ENCODE assay signal across 17 cellular contexts in the genomic region with DNA sequence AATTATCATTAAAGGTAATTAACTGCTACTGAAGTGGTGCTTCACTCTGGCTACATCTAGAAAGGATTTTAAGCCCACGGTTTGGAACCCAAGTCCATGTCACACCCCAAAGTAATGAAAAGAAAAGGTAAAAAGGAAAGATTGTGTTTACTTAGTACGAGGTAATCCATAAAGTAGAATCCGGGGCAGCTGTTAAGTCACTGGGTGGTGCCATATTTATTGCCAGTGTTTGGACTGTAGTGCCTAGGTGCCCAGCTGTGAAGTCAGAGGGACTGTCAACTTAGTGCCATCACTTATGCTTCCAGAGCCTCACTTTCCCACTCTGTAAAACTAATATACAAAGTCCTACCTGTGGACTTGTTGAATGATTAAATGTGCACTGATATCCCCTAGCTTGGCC. TPM values are rescaled to one million over a fixed set of nuclear protein-coding genes. Genes with fewer than 3 reads are reported as not detected.
"Had no signal": no experiment of that assay in that cellular context is flagged by ENCODE, and none has a peak within 500 bp of the region (broad histone marks: within the 10 kb centered on the region; RNA-seq: fewer than 3 reads in every experiment).

No MANE protein-coding gene starts in this region.

- H3K4me1 Mint-ChIP-seq: stimulated activated memory B cell treated with anti-CD40 and anti-IgM and Interleukin-4, amounts not matched to agents 10 μg/mL and 1 μg/mL and 100 μg/mL, for 72 hours; T-helper 17 cell had no signal

- H2AFZ ChIP-seq: hepatocyte had no signal

- H3K27me3 Mint-ChIP-seq: T-helper 17 cell had no signal

- H3K36me3 Mint-ChIP-seq: stimulated activated memory B cell treated with anti-CD40 and anti-IgM and Interleukin-4, amounts not matched to agents 10 μg/mL and 1 μg/mL and 100 μg/mL, for 72 hours; type B pancreatic cell had no signal

- H3K9me3 Mint-ChIP-seq: dendritic cell treated with granulocyte-macrophage colony-stimulating factor and Interleukin-4, amounts not matched to agents 40 ng/mL and 50 ng/mL, for 4 days had no signal

- H3K4me3 Mint-ChIP-seq: activated naive CD8-positive, alpha-beta T cell; dendritic cell treated with granulocyte-macrophage colony-stimulating factor and Interleukin-4, amounts not matched to agents 40 ng/mL and 50 ng/mL, for 4 days; naive B cell; stimulated activated memory B cell treated with anti-CD40 and anti-IgM and Interleukin-4, amounts not matched to agents 10 μg/mL and 1 μg/mL and 100 μg/mL, for 72 hours; T-helper 17 cell; type B pancreatic cell had no signal

- H3K36me3 ChIP-seq: brain microvascular endothelial cell, right atrium auricular region had no signal

- DNase-seq: activated CD4-positive, alpha-beta T cell treated with anti-CD3 and anti-CD28 coated beads, Interleukin-2, amount 50 U/mL, for 4 hours; activated effector memory CD4-positive, alpha-beta T cell treated with anti-CD3 and anti-CD28 coated beads, Interleukin-2, amount 50 U/mL, for 16 hours; activated T-cell treated with anti-CD3 and anti-CD28 coated beads, Interleukin-2, amount 50 U/mL, for 1 hour; amygdala; erythroblast; kidney; left ventricle myocardium superior; naive B cell; T-helper 17 cell had no signal

- H3K27ac Mint-ChIP-seq: activated naive CD8-positive, alpha-beta T cell; dendritic cell treated with granulocyte-macrophage colony-stimulating factor and Interleukin-4, amounts not matched to agents 40 ng/mL and 50 ng/mL, for 4 days; naive B cell; stimulated activated memory B cell treated with anti-CD40 and anti-IgM and Interleukin-4, amounts not matched to agents 10 μg/mL and 1 μg/mL and 100 μg/mL, for 72 hours; T-helper 17 cell; type B pancreatic cell had no signal

- H3K79me2 ChIP-seq: hepatocyte had no signal

- H3K27ac ChIP-seq: brain microvascular endothelial cell, hepatocyte, right atrium auricular region had no signal

- H3K27me3 ChIP-seq: brain microvascular endothelial cell, hepatocyte, right atrium auricular region had no signal

- H3K4me3 ChIP-seq: hepatocyte, right atrium auricular region had no signal

- H3K4me1 ChIP-seq: right atrium auricular region had no signal

- H3K4me2 ChIP-seq: hepatocyte had no signal

RNA-seq across cellular contexts. Expression of gene GRHL3, which starts 52.2 kb away (rescaled TPM):
- total RNA-seq: left ventricle myocardium superior, subcutaneous adipose tissue, T-helper 17 cell had no signal
